In the genomic region with DNA sequence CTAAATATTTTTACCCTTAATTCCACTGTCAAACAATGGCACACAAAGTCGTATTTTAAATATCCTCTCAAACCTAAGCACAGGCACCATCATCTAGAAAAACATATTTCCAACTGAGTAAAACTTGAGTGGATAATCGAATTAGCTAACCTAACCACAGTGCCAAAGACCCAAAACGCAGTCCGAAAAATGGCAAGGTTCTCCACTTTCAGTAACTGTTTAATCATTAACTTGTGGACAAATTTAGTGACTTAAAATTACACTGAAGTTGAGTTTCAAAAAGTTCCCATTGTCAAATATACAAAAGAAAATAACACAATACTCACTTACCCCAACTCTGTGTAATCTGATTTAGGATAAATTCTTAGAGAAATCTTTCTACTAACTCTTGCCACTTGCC, we compare ENCODE assay signal across 16 cellular contexts.
DNase-seq lines count a peak whose midpoint lies in the region; ATAC-seq lines count a peak whose summit lies in the region.
"Had no signal": no experiment of that assay in that cellular context is flagged by ENCODE, and none has a peak within 500 bp of the region (broad histone marks: within the 10 kb centered on the region; RNA-seq: fewer than 3 reads in every experiment).

No MANE protein-coding gene starts in this region.

- peak overlapping the region in 1 of 2 donors; percentile 12 for H3K4me3 ChIP-seq in muscle layer of duodenum (ENCODE audit: low read depth in 1 of 2, low read length in 2 of 2)
- H3K4me3 ChIP-seq: body of pancreas had no signal

- peaks cover 66% of the 10 kb centered on the region for H3K4me1 Mint-ChIP-seq in stimulated activated naive CD8-positive, alpha-beta T cell treated with anti-CD3 and anti-CD28 coated beads, Interleukin-15, Interleukin-2, amounts not matched to agents 100 ng/mL and 50 ng/mL, for 24 hours (ENCODE audit: low read depth)
- H3K4me1 Mint-ChIP-seq in stimulated activated naive CD8-positive, alpha-beta T cell treated with anti-CD3 and anti-CD28 coated beads, Interleukin-15, amount 100 ng/mL, for 72 hours, result peaks cover 56% of the 10 kb centered on the region
- H3K4me1 Mint-ChIP-seq in activated naive CD8-positive, alpha-beta T cell treated with anti-CD3 and anti-CD28 coated beads, Interleukin-2, amount 50 U/mL, for 24 hours, result peaks cover 69% of the 10 kb centered on the region

- H3K4me3 Mint-ChIP-seq in stimulated activated naive CD8-positive, alpha-beta T cell treated with anti-CD3 and anti-CD28 coated beads, Interleukin-15, Interleukin-2, amounts not matched to agents 100 ng/mL and 50 ng/mL, for 24 hours, result peak overlapping the region; percentile 52
- peak overlapping the region in 1 of 2 donors; percentile 15 for H3K4me3 Mint-ChIP-seq in stimulated activated naive CD8-positive, alpha-beta T cell treated with anti-CD3 and anti-CD28 coated beads, Interleukin-15, amount 100 ng/mL, for 72 hours
- H3K4me3 Mint-ChIP-seq in activated naive CD8-positive, alpha-beta T cell treated with anti-CD3 and anti-CD28 coated beads, Interleukin-2, amount 50 U/mL, for 24 hours, result no peak overlapping the region

- peaks cover 25 to 26% of the 10 kb centered on the region in 2 donors for H3K36me3 ChIP-seq in muscle layer of duodenum (ENCODE audit: control insufficient read depth in 1 of 2, insufficient read depth in 2 of 2, low read length in 2 of 2)

- ATAC-seq in stimulated activated naive CD8-positive, alpha-beta T cell treated with anti-CD3 and anti-CD28 coated beads, Interleukin-15, amount 100 ng/mL, for 72 hours, result no peak
- no peak for ATAC-seq in activated naive CD8-positive, alpha-beta T cell treated with anti-CD3 and anti-CD28 coated beads, Interleukin-2, amount 50 U/mL, for 24 hours
- ATAC-seq in GM19463 (IDR thresholded peaks at IDR 0.05; ENCODE audit: unreplicated experiment) (no peak), GM19324 (IDR thresholded peaks at IDR 0.05; ENCODE audit: low FRiP score, unreplicated experiment) (no peak)
- ATAC-seq: body of pancreas had no signal

- H3K27ac Mint-ChIP-seq in stimulated activated naive CD8-positive, alpha-beta T cell treated with anti-CD3 and anti-CD28 coated beads, Interleukin-15, Interleukin-2, amounts not matched to agents 100 ng/mL and 50 ng/mL, for 24 hours, result peak overlapping the region; percentile 61
- H3K27ac Mint-ChIP-seq in stimulated activated naive CD8-positive, alpha-beta T cell treated with anti-CD3 and anti-CD28 coated beads, Interleukin-15, amount 100 ng/mL, for 72 hours, result peak overlapping the region in 1 of 2 donors; percentile 48
- peak overlapping the region; percentile 61 for H3K27ac Mint-ChIP-seq in activated naive CD8-positive, alpha-beta T cell treated with anti-CD3 and anti-CD28 coated beads, Interleukin-2, amount 50 U/mL, for 24 hours

- no peaks in the 10 kb centered on the region for H3K27me3 Mint-ChIP-seq in stimulated activated naive CD8-positive, alpha-beta T cell treated with anti-CD3 and anti-CD28 coated beads, Interleukin-15, Interleukin-2, amounts not matched to agents 100 ng/mL and 50 ng/mL, for 24 hours
- H3K27me3 Mint-ChIP-seq in stimulated activated naive CD8-positive, alpha-beta T cell treated with anti-CD3 and anti-CD28 coated beads, Interleukin-15, amount 100 ng/mL, for 72 hours, result no peaks in the 10 kb centered on the region
- no peaks in the 10 kb centered on the region for H3K27me3 Mint-ChIP-seq in activated naive CD8-positive, alpha-beta T cell treated with anti-CD3 and anti-CD28 coated beads, Interleukin-2, amount 50 U/mL, for 24 hours

- H3K27me3 ChIP-seq in muscle layer of duodenum (ENCODE audit: low read depth, low read length), result no peaks in the 10 kb centered on the region
- H3K27me3 ChIP-seq: body of pancreas had no signal

- no peaks in the 10 kb centered on the region for H3K9me3 Mint-ChIP-seq in stimulated activated naive CD8-positive, alpha-beta T cell treated with anti-CD3 and anti-CD28 coated beads, Interleukin-15, Interleukin-2, amounts not matched to agents 100 ng/mL and 50 ng/mL, for 24 hours
- H3K9me3 Mint-ChIP-seq in stimulated activated naive CD8-positive, alpha-beta T cell treated with anti-CD3 and anti-CD28 coated beads, Interleukin-15, amount 100 ng/mL, for 72 hours, result no peaks in the 10 kb centered on the region
- no peaks in the 10 kb centered on the region for H3K9me3 Mint-ChIP-seq in activated naive CD8-positive, alpha-beta T cell treated with anti-CD3 and anti-CD28 coated beads, Interleukin-2, amount 50 U/mL, for 24 hours

- H3K27ac ChIP-seq in muscle layer of duodenum (ENCODE audit: low read length), result peak overlapping the region; percentile 33

- DNase-seq in stimulated activated naive CD8-positive, alpha-beta T cell treated with anti-CD3 and anti-CD28 coated beads, Interleukin-15, amount 100 ng/mL, for 72 hours, result no peak
- DNase-seq in activated naive CD8-positive, alpha-beta T cell treated with anti-CD3 and anti-CD28 coated beads, Interleukin-2, amount 50 U/mL, for 24 hours, result no peak
- DNase-seq in stimulated activated CD4-positive, alpha-beta T cell treated with anti-CD3 and anti-CD28 coated beads, Interleukin-2, amount 100 ng/mL, for 24 hours, result no peak
- no peak for DNase-seq in NCI-H2196 treated with DMSO at 0.1 percent for 48 hours (lab: John Stamatoyannopoulos, UW; ENCODE audit: unreplicated experiment)
- DNase-seq: body of pancreas, C1 segment of cervical spinal cord, hippocampal formation, NCI-H1417 treated with DMSO at 0.1 percent for 48 hours, NCI-H2227 treated with DMSO at 0.1 percent for 48 hours, posterior cingulate gyrus, SHP77 treated with DMSO at 0.1 percent for 48 hours, T-helper 9 cell had no signal

- peaks cover 82% of the 10 kb centered on the region for H3K36me3 Mint-ChIP-seq in stimulated activated naive CD8-positive, alpha-beta T cell treated with anti-CD3 and anti-CD28 coated beads, Interleukin-15, Interleukin-2, amounts not matched to agents 100 ng/mL and 50 ng/mL, for 24 hours (ENCODE audit: low read depth)
- peaks cover 78% of the 10 kb centered on the region for H3K36me3 Mint-ChIP-seq in activated naive CD8-positive, alpha-beta T cell treated with anti-CD3 and anti-CD28 coated beads, Interleukin-2, amount 50 U/mL, for 24 hours (ENCODE audit: low read depth)

- H3K4me1 ChIP-seq in muscle layer of duodenum (ENCODE audit: control insufficient read depth in 1 of 2, insufficient read depth in 2 of 2, low read length in 2 of 2), result peaks cover 19 to 71% of the 10 kb centered on the region in 2 donors

- no peaks in the 10 kb centered on the region for H3K9me3 ChIP-seq in muscle layer of duodenum (ENCODE audit: control insufficient read depth in 1 of 2, low read length in 2 of 2)
- H3K9me3 ChIP-seq: body of pancreas had no signal
